5 cellular contexts compared by ENCODE assay signal in genomic region chr2:122018736-122019135, GRCh38.
"Had no signal": no experiment of that assay in that cellular context is flagged by ENCODE, and none has a peak within 500 bp of the region (broad histone marks: within the 10 kb centered on the region; RNA-seq: fewer than 3 reads in every experiment).

No MANE protein-coding gene starts in this region.

- DNase-seq: GM23248, H7, HCEC 1CT, IMR-90 had no signal

- H3K4me3 ChIP-seq: GM23248, K562 had no signal

- H2AFZ ChIP-seq: GM23248 had no signal

- H3K27ac ChIP-seq: GM23248 had no signal

- ATAC-seq: K562 had no signal
